In genomic region chr5:117455236-117456233, GRCh38 we compare ENCODE assay signal across 8 cellular contexts.
DNase-seq lines count a peak whose midpoint lies in the region; ATAC-seq, FAIRE-seq and TF ChIP-seq lines count a peak whose summit lies in the region.

No MANE protein-coding gene starts in this region.

- intact Hi-C loops in pancreas (cut with DNase I): no loop called here

- ATAC-seq in pancreas: peak; percentile 85 to 93 (median 89)

- H3K4me3 ChIP-seq in duodenal mucosa (ENCODE audit: low read depth in 1 of 2, low read length in 2 of 2): peak overlapping the region; percentile 75 to 84
- peak overlapping the region; percentile 18 to 57 (median 46) for H3K4me3 ChIP-seq in pancreas

- H3K9me3 ChIP-seq in duodenal mucosa (ENCODE audit: control insufficient read depth in 1 of 2, low read length in 2 of 2): no peaks in the 10 kb centered on the region
- H3K9me3 ChIP-seq in pancreas: no peaks in the 10 kb centered on the region

- 29 to 50% methylated on average over 21 of the region's 21 CpGs for WGBS in pancreas, 2 donors

- peak overlapping the region in 1 of 2 donors; percentile 56 for H3K9ac ChIP-seq in duodenal mucosa (ENCODE audit: low read depth in 1 of 2, low read length in 2 of 2)

- TF ChIP-seq CTCF in pancreas (IDR thresholded peaks at IDR 0.05) (peak; percentile 32 to 57 (median 36)), GM10266 (IDR thresholded peaks at IDR 0.05; ENCODE audit: control insufficient read depth, insufficient read depth, low read depth, missing control alignments) (no peak)

- H3K36me3 ChIP-seq in duodenal mucosa (ENCODE audit: control insufficient read depth in 1 of 2, insufficient read depth in 2 of 2, low read length in 2 of 2) (no peaks in the 10 kb centered on the region), pancreas (no peaks in the 10 kb centered on the region)

- H3K4me1 ChIP-seq in duodenal mucosa (ENCODE audit: control insufficient read depth in 1 of 2, insufficient read depth in 2 of 2, low read length in 2 of 2) (no peaks in the 10 kb centered on the region), pancreas (no peaks in the 10 kb centered on the region)

- CTCF ChIA-PET in HEK293T (lab: Yijun Ruan, JAX): interaction anchor here (0.5 to 1.2 kb wide), 4 partner anchors 15 to 250 kb away, joined by 3 to 5 read pairs (median 4); no protein-coding TSS in a partner anchor

- FAIRE-seq in pancreas (lab: Jason Lieb, UNC): no peak

- peak; percentile 37 for DNase-seq in SIG-M5 treated with dmso at 0.1 percent for 504 hours (lab: John Stamatoyannopoulos, UW; ENCODE audit: unreplicated experiment)
- no peak for DNase-seq in SIG-M5 (lab: John Stamatoyannopoulos, UW)
- peak; percentile 42 for DNase-seq in HEK293T (ENCODE audit: extremely low spot score)
- peak; percentile 5 for DNase-seq in NCI-H2081 treated with DMSO at 0.1 percent for 48 hours (lab: John Stamatoyannopoulos, UW)
- DNase-seq in pancreas: peak; percentile 37 to 76 (median 66)
- DNase-seq in GM03348 (ENCODE audit: low spot score): no peak
- DNase-seq in GM10266 (ENCODE audit: extremely low spot score): no peak

- POLR2A ChIA-PET in HEK293T (lab: Yijun Ruan, JAX): no interaction called here

- H3K27me3 ChIP-seq in duodenal mucosa (ENCODE audit: control insufficient read depth in 1 of 2, insufficient read depth in 2 of 2, low read length in 2 of 2): peaks cover 0 to 5% of the 10 kb centered on the region in 2 donors
- H3K27me3 ChIP-seq in pancreas: peaks cover 0 to 7% (median 0%) of the 10 kb centered on the region in 4 donors

- H3K27ac ChIP-seq in duodenal mucosa (ENCODE audit: low read depth, low read length) (no peak overlapping the region), pancreas (peak overlapping the region in 3 of 4 donors; percentile 9 to 19 (median 18))

TF ChIP-seq in HEK293T, 16 proteins besides CTCF, POLR2A, EP300 and RAD21:
- TF ChIP-seq ELF4 (IDR thresholded peaks at IDR 0.05): no peak
- TF ChIP-seq FOXM1 (IDR thresholded peaks at IDR 0.05; ENCODE audit: borderline replicate concordance): no peak
- TF ChIP-seq ZNF384 (IDR thresholded peaks at IDR 0.05): no peak
- TF ChIP-seq ARNT (IDR thresholded peaks at IDR 0.05): no peak
- no peak for TF ChIP-seq PKNOX1 (IDR thresholded peaks at IDR 0.05)
- TF ChIP-seq TARDBP (IDR thresholded peaks at IDR 0.05): no peak
- TF ChIP-seq CTBP1 (IDR thresholded peaks at IDR 0.05; ENCODE audit: borderline replicate concordance): no peak
- TF ChIP-seq HDGF (IDR thresholded peaks at IDR 0.05; ENCODE audit: borderline replicate concordance): no peak
- no peak for TF ChIP-seq L3MBTL2 (conservative IDR thresholded peaks at IDR 0.05)
- TF ChIP-seq FOXK2 (IDR thresholded peaks at IDR 0.05): no peak
- TF ChIP-seq BHLHE40 (IDR thresholded peaks at IDR 0.05; ENCODE audit: borderline replicate concordance): no peak
- no peak for TF ChIP-seq NFRKB (IDR thresholded peaks at IDR 0.05)
- no peak for TF ChIP-seq LEF1 (IDR thresholded peaks at IDR 0.05; ENCODE audit: borderline replicate concordance)
- no peak for TF ChIP-seq SP1 (IDR thresholded peaks at IDR 0.05)

Comparison
In these comparisons a context has a peak if more than half of its experiments do, and no peak if none do; other contexts are left out.
1. DNase-seq: peak in SIG-M5 treated with dmso at 0.1 percent for 504 hours (single experiment), HEK293T (single experiment), NCI-H2081 treated with DMSO at 0.1 percent for 48 hours (single experiment) and pancreas (6 of 6); none in SIG-M5 (single experiment), GM03348 (single experiment) and GM10266 (single experiment).